33 cellular contexts compared by ENCODE assay signal in genomic region chr4:36233567-36234266, GRCh38. TPM values are rescaled to one million over a fixed set of nuclear protein-coding genes. Genes with fewer than 3 reads are reported as not detected.
DNase-seq lines count a peak whose midpoint lies in the region; ATAC-seq and TF ChIP-seq lines count a peak whose summit lies in the region.
"Had no signal": no experiment of that assay in that cellular context is flagged by ENCODE, and none has a peak within 500 bp of the region (broad histone marks: within the 10 kb centered on the region; RNA-seq: fewer than 3 reads in every experiment).

No MANE protein-coding gene starts in this region.

- ATAC-seq in CD8-positive, alpha-beta T cell, result no peak
- ATAC-seq in central memory CD8-positive, alpha-beta T cell (replicated peaks; ENCODE audit: extremely low read depth, poor library complexity, severe bottlenecking), result no peak
- no peak for ATAC-seq in stimulated activated memory B cell treated with anti-CD40 and anti-IgM and Interleukin-4, amounts not matched to agents 10 μg/mL and 1 μg/mL and 100 μg/mL, for 72 hours
- ATAC-seq in heart left ventricle, result no peak
- ATAC-seq: activated CD8-positive, alpha-beta memory T cell treated with anti-CD3 and anti-CD28 coated beads, Interleukin-2, amount 10 ng/mL, durations not matched to agents 7 days and 5 days; GM23338; heart right ventricle; right lobe of liver had no signal

- 86 to 90% (median 89%) methylated on average over 10 of the region's 10 CpGs for WGBS in heart left ventricle, 4 donors

- H3K27me3 Mint-ChIP-seq in activated CD4-positive, alpha-beta T cell treated with anti-CD3 and anti-CD28 coated beads, Interleukin-2, amount 10 ng/mL, durations not matched to agents 24 days and 14 days, result no peaks in the 10 kb centered on the region
- no peaks in the 10 kb centered on the region for H3K27me3 Mint-ChIP-seq in CD8-positive, alpha-beta T cell (ENCODE audit: low read depth)
- H3K27me3 Mint-ChIP-seq in central memory CD8-positive, alpha-beta T cell, result no peaks in the 10 kb centered on the region
- H3K27me3 Mint-ChIP-seq in stimulated activated memory B cell treated with anti-CD40 and anti-IgM and Interleukin-4, amounts not matched to agents 10 μg/mL and 1 μg/mL and 100 μg/mL, for 72 hours, result no peaks in the 10 kb centered on the region
- H3K27me3 Mint-ChIP-seq: activated CD8-positive, alpha-beta memory T cell treated with anti-CD3 and anti-CD28 coated beads, Interleukin-2, amount 10 ng/mL, durations not matched to agents 7 days and 5 days; dendritic cell treated with granulocyte-macrophage colony-stimulating factor and Interleukin-4, amounts not matched to agents 40 ng/mL and 50 ng/mL, for 4 days had no signal

- H3K4me1 ChIP-seq in CD8-positive, alpha-beta T cell (ENCODE audit: insufficient read depth, low read length), result peaks cover 28% of the 10 kb centered on the region
- H3K4me1 ChIP-seq in heart left ventricle, result peaks cover 0 to 15% (median 0%) of the 10 kb centered on the region in 12 donors
- H3K4me1 ChIP-seq: prostate gland, right lobe of liver had no signal

- H3K36me3 ChIP-seq in CD8-positive, alpha-beta T cell (ENCODE audit: insufficient read depth, low read length), result no peaks in the 10 kb centered on the region
- H3K36me3 ChIP-seq in heart left ventricle, result peaks cover 0 to 5% (median 0%) of the 10 kb centered on the region in 9 donors
- H3K36me3 ChIP-seq: prostate gland, right lobe of liver had no signal

- intact Hi-C loops in activated CD4-positive, alpha-beta T cell treated with anti-CD3 and anti-CD28 coated beads, Interleukin-2, amount 10 ng/mL, durations not matched to agents 24 days and 14 days (cut with micrococcal nuclease), result no loop called here
- intact Hi-C loops in CD8-positive, alpha-beta T cell (cut with DNase I, micrococcal nuclease), result no loop called here
- intact Hi-C loops in heart left ventricle (cut with DNase I), result no loop called here

- TF ChIP-seq POLR2A in heart left ventricle (IDR thresholded peaks at IDR 0.05), result no peak

- DNase-seq in activated CD4-positive, alpha-beta T cell treated with anti-CD3 and anti-CD28 coated beads, Interleukin-2, amount 10 ng/mL, durations not matched to agents 24 days and 14 days, result no peak
- no peak for DNase-seq in activated CD4-positive, alpha-beta T cell treated with anti-CD3 and anti-CD28 coated beads, Interleukin-2, amount 50 U/mL, for 1 hour
- DNase-seq in CD8-positive, alpha-beta T cell, result no peak
- no peak for DNase-seq in central memory CD8-positive, alpha-beta T cell (ENCODE audit: low spot score in 2 of 2)
- no peak for DNase-seq in effector CD8-positive, alpha-beta T cell (lab: John Stamatoyannopoulos, UW)
- DNase-seq in NCI-H2196 (lab: John Stamatoyannopoulos, UW; ENCODE audit: unreplicated experiment) (no peak), heart left ventricle (no peak)
- DNase-seq: activated CD4-positive, alpha-beta T cell treated with anti-CD3 and anti-CD28 coated beads for 48 hours; activated CD8-positive, alpha-beta memory T cell treated with anti-CD3 and anti-CD28 coated beads, Interleukin-2, amount 10 ng/mL, durations not matched to agents 7 days and 5 days; central memory CD4-positive, alpha-beta T cell; DND-41; esophagus squamous epithelium; foreskin melanocyte; GF-D8; heart right ventricle; IMR-90; NCI-H1417 treated with DMSO at 0.1 percent for 48 hours; NCI-H2081; NCI-H226; NCI-H526 treated with DMSO at 0.1 percent for 48 hours; PC-9; right lobe of liver; Right ventricle myocardium superior; stimulated activated CD8-positive, alpha-beta memory T cell treated with anti-CD3 and anti-CD28 coated beads, Interleukin-4, amount 100 ng/mL, for 48 hours; upper lobe of left lung had no signal

- peaks cover 71% of the 10 kb centered on the region for H3K36me3 Mint-ChIP-seq in activated CD4-positive, alpha-beta T cell treated with anti-CD3 and anti-CD28 coated beads, Interleukin-2, amount 10 ng/mL, durations not matched to agents 24 days and 14 days (ENCODE audit: low read depth)
- peaks cover 51% of the 10 kb centered on the region for H3K36me3 Mint-ChIP-seq in CD8-positive, alpha-beta T cell
- H3K36me3 Mint-ChIP-seq in central memory CD8-positive, alpha-beta T cell (ENCODE audit: insufficient read depth), result peaks cover 21% of the 10 kb centered on the region
- peaks cover 67% of the 10 kb centered on the region for H3K36me3 Mint-ChIP-seq in stimulated activated memory B cell treated with anti-CD40 and anti-IgM and Interleukin-4, amounts not matched to agents 10 μg/mL and 1 μg/mL and 100 μg/mL, for 72 hours

- H3K9me3 Mint-ChIP-seq in activated CD4-positive, alpha-beta T cell treated with anti-CD3 and anti-CD28 coated beads, Interleukin-2, amount 10 ng/mL, durations not matched to agents 24 days and 14 days, result peaks cover 33% of the 10 kb centered on the region
- H3K9me3 Mint-ChIP-seq in CD8-positive, alpha-beta T cell, result peaks cover 6% of the 10 kb centered on the region
- H3K9me3 Mint-ChIP-seq in central memory CD8-positive, alpha-beta T cell, result no peaks in the 10 kb centered on the region
- peaks cover 12% of the 10 kb centered on the region for H3K9me3 Mint-ChIP-seq in stimulated activated memory B cell treated with anti-CD40 and anti-IgM and Interleukin-4, amounts not matched to agents 10 μg/mL and 1 μg/mL and 100 μg/mL, for 72 hours
- H3K9me3 Mint-ChIP-seq: GM23338 had no signal

- H3K27me3 ChIP-seq in CD8-positive, alpha-beta T cell (ENCODE audit: insufficient read depth, low read length), result no peaks in the 10 kb centered on the region
- H3K27me3 ChIP-seq in heart left ventricle, result no peaks in the 10 kb centered on the region
- H3K27me3 ChIP-seq: esophagus squamous epithelium, heart right ventricle, right lobe of liver, upper lobe of left lung had no signal

- no peak overlapping the region for H3K27ac ChIP-seq in CD8-positive, alpha-beta T cell (ENCODE audit: low read depth, low read length)
- H3K27ac ChIP-seq in heart left ventricle, result no peak overlapping the region
- H3K27ac ChIP-seq: esophagus squamous epithelium, heart right ventricle, PC-9, prostate gland, right lobe of liver, upper lobe of left lung had no signal

- no peaks in the 10 kb centered on the region for H3K9me3 ChIP-seq in CD8-positive, alpha-beta T cell (ENCODE audit: low read length)
- H3K9me3 ChIP-seq in heart left ventricle, result peaks cover 0 to 15% (median 0%) of the 10 kb centered on the region in 12 donors
- H3K9me3 ChIP-seq: esophagus squamous epithelium, prostate gland, right lobe of liver, upper lobe of left lung had no signal

- H3K27ac Mint-ChIP-seq in activated CD4-positive, alpha-beta T cell treated with anti-CD3 and anti-CD28 coated beads, Interleukin-2, amount 10 ng/mL, durations not matched to agents 24 days and 14 days, result peak overlapping the region; percentile 20
- peak overlapping the region; percentile 41 for H3K27ac Mint-ChIP-seq in CD8-positive, alpha-beta T cell
- H3K27ac Mint-ChIP-seq in central memory CD8-positive, alpha-beta T cell (ENCODE audit: low read depth), result peak overlapping the region; percentile 47
- peak overlapping the region; percentile 28 for H3K27ac Mint-ChIP-seq in stimulated activated memory B cell treated with anti-CD40 and anti-IgM and Interleukin-4, amounts not matched to agents 10 μg/mL and 1 μg/mL and 100 μg/mL, for 72 hours
- H3K27ac Mint-ChIP-seq: activated CD8-positive, alpha-beta memory T cell treated with anti-CD3 and anti-CD28 coated beads, Interleukin-2, amount 10 ng/mL, durations not matched to agents 7 days and 5 days; dendritic cell treated with granulocyte-macrophage colony-stimulating factor and Interleukin-4, amounts not matched to agents 40 ng/mL and 50 ng/mL, for 4 days; GM23338; mesothelial cell of epicardium; T-helper 2 cell treated with Interferon-gamma antibody and Interleukin-4, amounts not matched to agents 5 μg/mL and 100 μg/mL, for 36 hours had no signal

- CTCF ChIA-PET in CD8-positive, alpha-beta T cell (lab: Charles Lee), result interaction anchor here (1.6 kb wide), 1 partner anchor 11 kb away, joined by 5 read pairs; the partner anchor contains the start of gene ARAP2

- no peak for TF ChIP-seq CTCF in CD8-positive, alpha-beta T cell (IDR thresholded peaks at IDR 0.05)
- no peak for TF ChIP-seq CTCF in heart left ventricle (IDR thresholded peaks at IDR 0.05)

- POLR2A ChIA-PET in CD8-positive, alpha-beta T cell (lab: Charles Lee), result interaction anchor here (1.1 to 2.7 kb wide), 2 partner anchors 10 to 52 kb away, joined by 3 to 9 read pairs; partner anchors contain the start of gene ARAP2

- H3K4me3 ChIP-seq in CD8-positive, alpha-beta T cell (ENCODE audit: low read depth, low read length), result no peak overlapping the region
- no peak overlapping the region for H3K4me3 ChIP-seq in heart left ventricle
- H3K4me3 ChIP-seq: esophagus squamous epithelium, GM23338, heart right ventricle, PC-9, prostate gland, right lobe of liver, upper lobe of left lung had no signal

- H3K4me3 Mint-ChIP-seq in activated CD4-positive, alpha-beta T cell treated with anti-CD3 and anti-CD28 coated beads, Interleukin-2, amount 10 ng/mL, durations not matched to agents 24 days and 14 days, result no peak overlapping the region
- H3K4me3 Mint-ChIP-seq in CD8-positive, alpha-beta T cell, result no peak overlapping the region
- H3K4me3 Mint-ChIP-seq in central memory CD8-positive, alpha-beta T cell, result peak overlapping the region; percentile 55
- no peak overlapping the region for H3K4me3 Mint-ChIP-seq in stimulated activated memory B cell treated with anti-CD40 and anti-IgM and Interleukin-4, amounts not matched to agents 10 μg/mL and 1 μg/mL and 100 μg/mL, for 72 hours
- H3K4me3 Mint-ChIP-seq: activated CD8-positive, alpha-beta memory T cell treated with anti-CD3 and anti-CD28 coated beads, Interleukin-2, amount 10 ng/mL, durations not matched to agents 7 days and 5 days; dendritic cell treated with granulocyte-macrophage colony-stimulating factor and Interleukin-4, amounts not matched to agents 40 ng/mL and 50 ng/mL, for 4 days; GM23338; mesothelial cell of epicardium; T-helper 2 cell treated with Interferon-gamma antibody and Interleukin-4, amounts not matched to agents 5 μg/mL and 100 μg/mL, for 36 hours had no signal

- peaks cover 49% of the 10 kb centered on the region for H3K4me1 Mint-ChIP-seq in activated CD4-positive, alpha-beta T cell treated with anti-CD3 and anti-CD28 coated beads, Interleukin-2, amount 10 ng/mL, durations not matched to agents 24 days and 14 days
- peaks cover 90% of the 10 kb centered on the region for H3K4me1 Mint-ChIP-seq in CD8-positive, alpha-beta T cell (ENCODE audit: low read depth)
- H3K4me1 Mint-ChIP-seq in central memory CD8-positive, alpha-beta T cell, result peaks cover 85% of the 10 kb centered on the region
- H3K4me1 Mint-ChIP-seq in stimulated activated memory B cell treated with anti-CD40 and anti-IgM and Interleukin-4, amounts not matched to agents 10 μg/mL and 1 μg/mL and 100 μg/mL, for 72 hours, result peaks cover 68% of the 10 kb centered on the region
- H3K4me1 Mint-ChIP-seq: GM23338, mesothelial cell of epicardium had no signal

RNA-seq across cellular contexts. Expression of gene ARAP2, which starts 10.6 kb away (rescaled TPM):
- 45.3 and 45.4 TPM in 2 replicates for total RNA-seq in activated CD4-positive, alpha-beta T cell treated with anti-CD3 and anti-CD28 coated beads, Interleukin-2, amount 10 ng/mL, durations not matched to agents 24 days and 14 days
- total RNA-seq in CD8-positive, alpha-beta T cell, result 10 to 100 TPM; 91.0 to 95.8 TPM
- 10 to 100 TPM in 2 of 9 donors, 1 to 10 TPM in 7; 1.4 to 17.0 (median 5.8) TPM for total RNA-seq in heart left ventricle
- under 1 TPM; 0.38 to 0.39 TPM for polyA plus RNA-seq in heart left ventricle
- total RNA-seq: LHCN-M2 had no signal

RNA-seq across cellular contexts. Expression of gene DTHD1, which starts 47.7 kb away (rescaled TPM):
- total RNA-seq in activated CD4-positive, alpha-beta T cell treated with anti-CD3 and anti-CD28 coated beads, Interleukin-2, amount 10 ng/mL, durations not matched to agents 24 days and 14 days, result 0.49 and 0.95 TPM in 2 replicates
- 1 to 10 TPM; 1.9 to 2.1 TPM for total RNA-seq in CD8-positive, alpha-beta T cell
- total RNA-seq in heart left ventricle, result under 1 TPM in 2 of 9 donors, not detected in 7; 0.14 to 0.83 TPM
- polyA plus RNA-seq in heart left ventricle, result not detected
- total RNA-seq: GM23338, IMR-90, kidney epithelial cell, LHCN-M2, mesothelial cell of epicardium, PC-9, Right ventricle myocardium superior had no signal
- polyA plus RNA-seq: GM23338, heart right ventricle, IMR-90 had no signal
